ENCODE assay signal across 33 cellular contexts in genomic region chr2:141515931-141516330, GRCh38.
"Had no signal": no experiment of that assay in that cellular context is flagged by ENCODE, and none has a peak within 500 bp of the region (broad histone marks: within the 10 kb centered on the region; RNA-seq: fewer than 3 reads in every experiment).

No MANE protein-coding gene starts in this region.

- H3K27me3 ChIP-seq: brain microvascular endothelial cell, colonic mucosa, esophagus squamous epithelium had no signal

- H3K9me3 ChIP-seq: colonic mucosa, esophagus squamous epithelium had no signal

- H3K36me3 Mint-ChIP-seq: activated CD4-positive, alpha-beta memory T cell treated with anti-CD3 and anti-CD28 coated beads for 36 hours; activated CD8-positive, alpha-beta memory T cell treated with anti-CD3 and anti-CD28 coated beads, Interleukin-2, amount 10 ng/mL, durations not matched to agents 7 days and 5 days; activated naive CD4-positive, alpha-beta T cell treated with anti-CD3 and anti-CD28 coated beads, Interleukin-2, amount 10 ng/mL, durations not matched to agents 7 days and 5 days; activated naive CD4-positive, alpha-beta T cell treated with anti-CD3 and anti-CD28 coated beads, Interleukin-2, amount 50 U/mL, for 72 hours; activated naive CD8-positive, alpha-beta T cell treated with anti-CD3 and anti-CD28 coated beads, Interleukin-2, amount 10 ng/mL, durations not matched to agents 7 days and 5 days; T-cell had no signal

- FAIRE-seq: endometrium, endothelial cell of umbilical vein, frontal cortex had no signal

- ATAC-seq: activated CD4-positive, alpha-beta T cell treated with anti-CD3 and anti-CD28 coated beads for 36 hours; activated CD8-positive, alpha-beta memory T cell treated with anti-CD3 and anti-CD28 coated beads, Interleukin-2, amount 10 ng/mL, durations not matched to agents 7 days and 5 days; activated CD8-positive, alpha-beta T cell treated with anti-CD3 and anti-CD28 coated beads, Interleukin-2, amount 10 ng/mL, durations not matched to agents 7 days and 5 days; activated naive CD4-positive, alpha-beta T cell treated with anti-CD3 and anti-CD28 coated beads, Interleukin-2, amount 50 U/mL, for 72 hours; activated T-cell treated with anti-CD3 and anti-CD28 coated beads, Interleukin-2, amount 50 U/mL, for 72 hours; T-cell had no signal

- H3K9me3 Mint-ChIP-seq: activated B cell treated with CpG ODN at 0.5 μM for 24 hours; activated CD4-positive, alpha-beta T cell treated with anti-CD3 and anti-CD28 coated beads, Interleukin-2, amount 10 ng/mL, durations not matched to agents 24 days and 14 days; activated naive CD8-positive, alpha-beta T cell treated with anti-CD3 and anti-CD28 coated beads, Interleukin-2, amount 10 ng/mL, durations not matched to agents 7 days and 5 days had no signal

- H3K4me1 Mint-ChIP-seq: activated CD4-positive, alpha-beta T cell treated with anti-CD3 and anti-CD28 coated beads for 36 hours; activated CD4-positive, alpha-beta T cell treated with anti-CD3 and anti-CD28 coated beads, Interleukin-2, amount 10 ng/mL, durations not matched to agents 24 days and 14 days; activated CD8-positive, alpha-beta memory T cell treated with anti-CD3 and anti-CD28 coated beads, Interleukin-2, amount 10 ng/mL, durations not matched to agents 7 days and 5 days; activated naive CD4-positive, alpha-beta T cell treated with anti-CD3 and anti-CD28 coated beads, Interleukin-2, amount 10 ng/mL, durations not matched to agents 7 days and 5 days; activated naive CD8-positive, alpha-beta T cell treated with anti-CD3 and anti-CD28 coated beads, Interleukin-2, amount 10 ng/mL, durations not matched to agents 7 days and 5 days; T-cell had no signal

- H3K27ac ChIP-seq: brain microvascular endothelial cell, colonic mucosa, epithelial cell of prostate, esophagus squamous epithelium, WERI-Rb-1 had no signal

- H3K36me3 ChIP-seq: brain microvascular endothelial cell, colonic mucosa, esophagus squamous epithelium, WERI-Rb-1 had no signal

- H3K4me3 ChIP-seq: colonic mucosa, esophagus squamous epithelium had no signal

- H3K27me3 Mint-ChIP-seq: activated B cell treated with CpG ODN at 0.5 μM for 24 hours; activated CD4-positive, alpha-beta memory T cell treated with anti-CD3 and anti-CD28 coated beads for 36 hours; activated CD4-positive, alpha-beta T cell treated with anti-CD3 and anti-CD28 coated beads for 36 hours; activated CD4-positive, alpha-beta T cell treated with anti-CD3 and anti-CD28 coated beads, Interleukin-2, amount 10 ng/mL, durations not matched to agents 24 days and 14 days; activated CD8-positive, alpha-beta memory T cell treated with anti-CD3 and anti-CD28 coated beads, Interleukin-2, amount 10 ng/mL, durations not matched to agents 7 days and 5 days; activated naive CD4-positive, alpha-beta T cell treated with anti-CD3 and anti-CD28 coated beads, Interleukin-2, amount 10 ng/mL, durations not matched to agents 7 days and 5 days; activated naive CD8-positive, alpha-beta T cell treated with anti-CD3 and anti-CD28 coated beads, Interleukin-2, amount 10 ng/mL, durations not matched to agents 7 days and 5 days; T-cell had no signal

- H3K4me3 Mint-ChIP-seq: activated B cell treated with CpG ODN at 0.5 μM for 24 hours; activated CD4-positive, alpha-beta memory T cell treated with anti-CD3 and anti-CD28 coated beads for 36 hours; activated CD4-positive, alpha-beta T cell treated with anti-CD3 and anti-CD28 coated beads for 36 hours; activated CD4-positive, alpha-beta T cell treated with anti-CD3 and anti-CD28 coated beads, Interleukin-2, amount 10 ng/mL, durations not matched to agents 24 days and 14 days; activated CD8-positive, alpha-beta memory T cell treated with anti-CD3 and anti-CD28 coated beads, Interleukin-2, amount 10 ng/mL, durations not matched to agents 7 days and 5 days; activated CD8-positive, alpha-beta T cell treated with anti-CD3 and anti-CD28 coated beads, Interleukin-2, amount 10 ng/mL, durations not matched to agents 7 days and 5 days; activated naive CD4-positive, alpha-beta T cell treated with anti-CD3 and anti-CD28 coated beads, Interleukin-2, amount 10 ng/mL, durations not matched to agents 7 days and 5 days; activated naive CD8-positive, alpha-beta T cell treated with anti-CD3 and anti-CD28 coated beads, Interleukin-2, amount 10 ng/mL, durations not matched to agents 7 days and 5 days; activated T-cell treated with anti-CD3 and anti-CD28 coated beads, Interleukin-2, amount 50 U/mL, for 72 hours; T-cell; T-helper 1 cell treated with Interleukin-12 subunit alpha and Interleukin-12 subunit beta and Interleukin-4 antibody, amounts not matched to agents 30 μg/mL and 1 μg/mL, for 36 hours had no signal

- DNase-seq: activated B cell treated with CpG ODN at 0.5 μM for 24 hours; activated CD4-positive, alpha-beta memory T cell treated with anti-CD3 and anti-CD28 coated beads for 36 hours; activated CD4-positive, alpha-beta T cell treated with anti-CD3 and anti-CD28 coated beads for 36 hours; activated CD4-positive, alpha-beta T cell treated with anti-CD3 and anti-CD28 coated beads, Interleukin-2, amount 10 ng/mL, durations not matched to agents 24 days and 14 days; activated CD4-positive, CD25-positive, alpha-beta regulatory T cell treated with anti-CD3 and anti-CD28 coated beads, Interleukin-2, amount 50 U/mL, for 72 hours; activated CD8-positive, alpha-beta memory T cell treated with anti-CD3 and anti-CD28 coated beads, Interleukin-2, amount 10 ng/mL, durations not matched to agents 7 days and 5 days; activated CD8-positive, alpha-beta memory T cell treated with anti-CD3 and anti-CD28 coated beads, Interleukin-2, amount 50 U/mL, for 4 hours; activated CD8-positive, alpha-beta T cell treated with anti-CD3 and anti-CD28 coated beads, Interleukin-2, amount 10 ng/mL, durations not matched to agents 7 days and 5 days; activated gamma-delta T cell; activated naive CD4-positive, alpha-beta T cell; activated naive CD4-positive, alpha-beta T cell treated with anti-CD3 and anti-CD28 coated beads, Interleukin-2, amount 10 ng/mL, durations not matched to agents 7 days and 5 days; activated naive CD8-positive, alpha-beta T cell treated with anti-CD3 and anti-CD28 coated beads, Interleukin-2, amount 10 ng/mL, durations not matched to agents 7 days and 5 days; activated T-cell treated with anti-CD3 and anti-CD28 coated beads, Interleukin-2, amount 50 U/mL, for 1 hour; activated T-cell treated with anti-CD3 and anti-CD28 coated beads, Interleukin-2, amount 50 U/mL, for 72 hours; amygdala; aorta; brain microvascular endothelial cell; caudate nucleus; colonic mucosa; effector CD8-positive, alpha-beta T cell; esophagus squamous epithelium; foreskin fibroblast; head of caudate nucleus; hippocampal formation; T-cell; T-helper 9 cell; WERI-Rb-1 had no signal

- H3K4me1 ChIP-seq: colonic mucosa, esophagus squamous epithelium had no signal

- H3K27ac Mint-ChIP-seq: activated B cell treated with CpG ODN at 0.5 μM for 24 hours; activated CD4-positive, alpha-beta memory T cell treated with anti-CD3 and anti-CD28 coated beads for 36 hours; activated CD4-positive, alpha-beta T cell treated with anti-CD3 and anti-CD28 coated beads for 36 hours; activated CD4-positive, alpha-beta T cell treated with anti-CD3 and anti-CD28 coated beads, Interleukin-2, amount 10 ng/mL, durations not matched to agents 24 days and 14 days; activated CD8-positive, alpha-beta memory T cell treated with anti-CD3 and anti-CD28 coated beads, Interleukin-2, amount 10 ng/mL, durations not matched to agents 7 days and 5 days; activated CD8-positive, alpha-beta T cell treated with anti-CD3 and anti-CD28 coated beads, Interleukin-2, amount 10 ng/mL, durations not matched to agents 7 days and 5 days; activated naive CD4-positive, alpha-beta T cell treated with anti-CD3 and anti-CD28 coated beads, Interleukin-2, amount 10 ng/mL, durations not matched to agents 7 days and 5 days; activated naive CD4-positive, alpha-beta T cell treated with anti-CD3 and anti-CD28 coated beads, Interleukin-2, amount 50 U/mL, for 72 hours; activated naive CD8-positive, alpha-beta T cell treated with anti-CD3 and anti-CD28 coated beads, Interleukin-2, amount 10 ng/mL, durations not matched to agents 7 days and 5 days; activated T-cell treated with anti-CD3 and anti-CD28 coated beads, Interleukin-2, amount 50 U/mL, for 72 hours; T-cell; T-helper 1 cell treated with Interleukin-12 subunit alpha and Interleukin-12 subunit beta and Interleukin-4 antibody, amounts not matched to agents 30 μg/mL and 1 μg/mL, for 36 hours had no signal
